Comparison of ENCODE assay signal across 29 cellular contexts in the genomic region with DNA sequence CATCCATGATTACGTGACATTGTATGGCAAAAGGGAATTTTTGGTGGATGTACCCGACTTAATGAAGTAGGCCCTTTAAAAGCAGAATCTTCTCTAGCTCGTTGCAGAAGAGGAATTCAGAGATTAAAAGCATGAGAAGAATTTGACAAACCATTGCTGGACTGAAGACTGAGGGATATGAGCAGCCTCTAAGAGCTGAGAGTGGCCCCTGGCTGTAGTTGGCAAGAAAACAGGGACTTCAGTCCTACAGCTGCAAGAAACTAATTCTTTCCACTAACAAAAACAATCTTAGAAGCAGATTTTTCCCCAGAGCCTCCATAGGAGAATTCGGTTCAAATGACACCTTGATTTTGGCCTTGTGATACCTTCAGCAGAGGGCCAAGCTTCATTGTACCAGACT. TPM values are rescaled to one million over a fixed set of nuclear protein-coding genes. Genes with fewer than 3 reads are reported as not detected.
"Had no signal": no experiment of that assay in that cellular context is flagged by ENCODE, and none has a peak within 500 bp of the region (broad histone marks: within the 10 kb centered on the region; RNA-seq: fewer than 3 reads in every experiment).

No MANE protein-coding gene starts in this region.

- H3K9me3 Mint-ChIP-seq: endodermal cell, memory B cell, mesothelial cell of epicardium had no signal

- H3K4me3 Mint-ChIP-seq: dendritic cell treated with granulocyte-macrophage colony-stimulating factor and Interleukin-4, amounts not matched to agents 40 ng/mL and 50 ng/mL, for 4 days; endodermal cell; memory B cell; mesothelial cell of epicardium; naive B cell; natural killer cell treated with Interleukin-12 subunit alpha and Interleukin-12 subunit beta and Interleukin-15 and Interleukin-18, amount 100 ng/mL, for 72 hours; neural crest cell; stimulated activated effector memory CD8-positive, alpha-beta T cell treated with anti-CD3 and anti-CD28 coated beads, Interleukin-12 subunit alpha, Interleukin-12 subunit beta, amount 100 ng/mL, for 72 hours had no signal

- H3K36me3 ChIP-seq: colonic mucosa, ovary, sigmoid colon, transverse colon, upper lobe of right lung, uterus had no signal

- H3K4me1 ChIP-seq: colonic mucosa, psoas muscle, sigmoid colon, transverse colon, upper lobe of right lung, uterus had no signal

- H3K27ac ChIP-seq: colonic mucosa, epithelial cell of prostate, ovary, psoas muscle, sigmoid colon, transverse colon, upper lobe of right lung, uterus had no signal

- H3K9me3 ChIP-seq: colonic mucosa, mucosa of descending colon, ovary, psoas muscle, sigmoid colon, transverse colon, upper lobe of right lung, uterus had no signal

- H3K27me3 ChIP-seq: colonic mucosa, ovary, sigmoid colon, transverse colon, upper lobe of right lung, uterus had no signal

- H3K4me1 Mint-ChIP-seq: endodermal cell; mesothelial cell of epicardium; stimulated activated effector memory CD8-positive, alpha-beta T cell treated with anti-CD3 and anti-CD28 coated beads, Interleukin-12 subunit alpha, Interleukin-12 subunit beta, amount 100 ng/mL, for 72 hours had no signal

- H3K36me3 Mint-ChIP-seq: stimulated activated effector memory CD8-positive, alpha-beta T cell treated with anti-CD3 and anti-CD28 coated beads, Interleukin-12 subunit alpha, Interleukin-12 subunit beta, amount 100 ng/mL, for 72 hours had no signal

- H3K27me3 Mint-ChIP-seq: dendritic cell treated with granulocyte-macrophage colony-stimulating factor and Interleukin-4, amounts not matched to agents 40 ng/mL and 50 ng/mL, for 4 days; memory B cell; naive B cell; natural killer cell treated with Interleukin-12 subunit alpha and Interleukin-12 subunit beta and Interleukin-15 and Interleukin-18, amount 100 ng/mL, for 72 hours had no signal

- H3K27ac Mint-ChIP-seq: dendritic cell treated with granulocyte-macrophage colony-stimulating factor and Interleukin-4, amounts not matched to agents 40 ng/mL and 50 ng/mL, for 4 days; endodermal cell; memory B cell; mesothelial cell of epicardium; natural killer cell treated with Interleukin-12 subunit alpha and Interleukin-12 subunit beta and Interleukin-15 and Interleukin-18, amount 100 ng/mL, for 72 hours; stimulated activated effector memory CD8-positive, alpha-beta T cell treated with anti-CD3 and anti-CD28 coated beads, Interleukin-12 subunit alpha, Interleukin-12 subunit beta, amount 100 ng/mL, for 72 hours had no signal

- DNase-seq: colonic mucosa; effector CD8-positive, alpha-beta T cell; endodermal cell; head of caudate nucleus; kidney; mucosa of descending colon; naive B cell; ovary; psoas muscle; right cardiac atrium; sigmoid colon; stimulated activated CD4-positive, alpha-beta T cell treated with anti-CD3 and anti-CD28 coated beads, Interleukin-2, amount 100 ng/mL, for 24 hours; stimulated activated CD4-positive, alpha-beta T cell treated with anti-CD3 and anti-CD28 coated beads, Interleukin-4, amount 100 ng/mL, for 24 hours; stimulated activated naive CD8-positive, alpha-beta T cell treated with anti-CD3 and anti-CD28 coated beads, Interleukin-15, Interleukin-2, amounts not matched to agents 100 U/mL and 50 U/mL, for 24 hours; substantia nigra; transverse colon; upper lobe of right lung; uterus had no signal

- H3K4me3 ChIP-seq: colonic mucosa, lung, mucosa of descending colon, ovary, psoas muscle, sigmoid colon, transverse colon, upper lobe of right lung, uterus had no signal

- ATAC-seq: esophagus mucosa; left lobe of liver; mucosa of descending colon; natural killer cell treated with Interleukin-12 subunit alpha and Interleukin-12 subunit beta and Interleukin-15 and Interleukin-18, amount 100 ng/mL, for 72 hours; psoas muscle; right cardiac atrium; stimulated activated effector memory CD8-positive, alpha-beta T cell treated with anti-CD3 and anti-CD28 coated beads, Interleukin-12 subunit alpha, Interleukin-12 subunit beta, amount 100 ng/mL, for 72 hours; stimulated activated naive CD8-positive, alpha-beta T cell treated with anti-CD3 and anti-CD28 coated beads, Interleukin-15, Interleukin-2, amounts not matched to agents 100 U/mL and 50 U/mL, for 24 hours; upper lobe of right lung had no signal

RNA-seq across cellular contexts. Expression of a gene that starts 34.1 kb away (rescaled TPM):
- total RNA-seq: skeletal muscle tissue had no signal
